Comparison of ENCODE assay signal across 24 cellular contexts in genomic region chr2:201855356-201855755, GRCh38. TPM values are rescaled to one million over a fixed set of nuclear protein-coding genes. Genes with fewer than 3 reads are reported as not detected.
DNase-seq lines count a peak whose midpoint lies in the region; ATAC-seq and TF ChIP-seq lines count a peak whose summit lies in the region.
"Had no signal": no experiment of that assay in that cellular context is flagged by ENCODE, and none has a peak within 500 bp of the region (broad histone marks: within the 10 kb centered on the region; RNA-seq: fewer than 3 reads in every experiment).

No MANE protein-coding gene starts in this region.

- H3K4me1 ChIP-seq in RWPE2 (ENCODE audit: insufficient read depth, poor library complexity, severe bottlenecking) (peaks cover 25% of the 10 kb centered on the region), skeletal muscle satellite cell (ENCODE audit: control insufficient read depth, insufficient read depth, low read length) (peaks cover 54% of the 10 kb centered on the region), tibial artery (no peaks in the 10 kb centered on the region)

- H3K9ac ChIP-seq in skeletal muscle satellite cell (ENCODE audit: low read depth, low read length) = peak overlapping the region; percentile 81

- DNase-seq in HK-2 (ENCODE audit: unreplicated experiment) = peak; percentile 21
- DNase-seq in RWPE2 (ENCODE audit: low spot score) = no peak
- peak; percentile 32 for DNase-seq in glomerular visceral epithelial cell (ENCODE audit: extremely low spot score)
- DNase-seq in omental fat pad (ENCODE audit: low spot score) = no peak
- DNase-seq in KBM-7 = no peak
- no peak for DNase-seq in tibial artery
- DNase-seq: activated CD4-positive, alpha-beta T cell treated with anti-CD3 and anti-CD28 coated beads, Interleukin-2, amount 50 U/mL, for 4 hours; activated CD8-positive, alpha-beta memory T cell treated with anti-CD3 and anti-CD28 coated beads, Interleukin-2, amount 50 U/mL, for 48 hours; activated effector memory CD4-positive, alpha-beta T cell treated with Interleukin-2 at 50 U/mL for 16 hours; KG1; midbrain; NCI-H1694 treated with DMSO at 0.1 percent for 48 hours; NCI-H226; NCI-H82; OCI-M1; SJCRH30; spleen; stimulated activated CD4-positive, alpha-beta T cell treated with anti-CD3 and anti-CD28 coated beads, Interleukin-4, amount 100 ng/mL, for 4 hours; stomach had no signal

- TF ChIP-seq CTCF in RWPE2 (IDR thresholded peaks at IDR 0.05; ENCODE audit: poor library complexity, severe bottlenecking) (no peak), omental fat pad (IDR thresholded peaks at IDR 0.05) (no peak), tibial artery (IDR thresholded peaks at IDR 0.05) (no peak)

- intact Hi-C loops in tibial artery (cut with DNase I; ENCODE audit: low total_unique reads) = loop anchor here (5.0 kb wide), 1 partner anchor 58 kb away; no protein-coding TSS in a partner anchor

- ATAC-seq in RWPE2 (ENCODE audit: low read depth) (no peak), omental fat pad (ENCODE audit: low FRiP score) (no peak)
- ATAC-seq: WTC11 had no signal

- H3K27me3 ChIP-seq in RWPE2 (ENCODE audit: insufficient read depth, poor library complexity, severe bottlenecking) (no peaks in the 10 kb centered on the region), skeletal muscle satellite cell (ENCODE audit: control insufficient read depth, insufficient read depth, low read length) (no peaks in the 10 kb centered on the region), tibial artery (no peaks in the 10 kb centered on the region)
- H3K27me3 ChIP-seq: SJCRH30 had no signal

- in situ Hi-C loops in KBM-7 (cut with MboI; ENCODE audit: low pct_unique_long_range_greater_than_20kb, low sequenced_read_pairs) = no loop called here

- H3K36me3 ChIP-seq in RWPE2 (ENCODE audit: low read depth) (no peaks in the 10 kb centered on the region), skeletal muscle satellite cell (ENCODE audit: insufficient read depth, low read length) (no peaks in the 10 kb centered on the region), tibial artery (no peaks in the 10 kb centered on the region)
- H3K36me3 ChIP-seq: SJCRH30, spleen, stomach had no signal

- H3K9me3 ChIP-seq in RWPE2 (ENCODE audit: severe bottlenecking) = no peaks in the 10 kb centered on the region
- H3K9me3 ChIP-seq in skeletal muscle satellite cell (replicated peaks; ENCODE audit: low read length) = no peaks in the 10 kb centered on the region
- H3K9me3 ChIP-seq in tibial artery = no peaks in the 10 kb centered on the region
- H3K9me3 ChIP-seq: SJCRH30, spleen, stomach had no signal

- H3K4me2 ChIP-seq in skeletal muscle satellite cell (ENCODE audit: low read length) = peak overlapping the region; percentile 76

- H3K27ac ChIP-seq in RWPE2 (ENCODE audit: poor library complexity, severe bottlenecking) (peak overlapping the region; percentile 71), tibial artery (no peak overlapping the region)
- H3K27ac ChIP-seq: SJCRH30, spleen, stomach had no signal

- H3K4me3 ChIP-seq in RWPE2 (ENCODE audit: severe bottlenecking) (no peak overlapping the region), skeletal muscle satellite cell (ENCODE audit: low read length) (peak overlapping the region; percentile 46), tibial artery (no peak overlapping the region)
- H3K4me3 ChIP-seq: SJCRH30, spleen, stomach had no signal

RNA-seq across cellular contexts. Expression of gene CDK15, which starts 49.0 kb away (rescaled TPM):
- 0.87 and 1.0 TPM in 2 replicates for total RNA-seq in skeletal muscle satellite cell (2012; rRNA removed)
- total RNA-seq in omental fat pad = 1 to 10 TPM in 2 of 4 donors, under 1 TPM in 2; 0.75 to 3.6 (median 1.2) TPM
- total RNA-seq: B cell; dermis microvascular lymphatic vessel endothelial cell; T-helper 2 cell treated with Interferon-gamma antibody and Interleukin-4, amounts not matched to agents 100 ng/mL and 5 ng/mL, for 36 hours; WTC11 had no signal

Comparison
In these comparisons a context has a peak if more than half of its experiments do, and no peak if none do; other contexts are left out.
1. DNase-seq: peak in HK-2 (single experiment) and glomerular visceral epithelial cell (single experiment); none in RWPE2 (single experiment), omental fat pad (single experiment), KBM-7 (single experiment) and tibial artery (0 of 2).